26 cellular contexts compared by ENCODE assay signal in genomic region chr16:82322177-82322576, GRCh38.
"Had no signal": no experiment of that assay in that cellular context is flagged by ENCODE, and none has a peak within 500 bp of the region (broad histone marks: within the 10 kb centered on the region; RNA-seq: fewer than 3 reads in every experiment).

No MANE protein-coding gene starts in this region.

- H3K4me3 ChIP-seq: heart right ventricle, left lung, mucosa of descending colon, neural progenitor cell, right atrium auricular region, sigmoid colon, spleen, suprapubic skin, transverse colon had no signal

- H3K27ac ChIP-seq: epithelial cell of prostate, foreskin keratinocyte, heart right ventricle, left lung, neural progenitor cell, parathyroid adenoma, right atrium auricular region, sigmoid colon, spleen, suprapubic skin, transverse colon had no signal

- H3K27me3 Mint-ChIP-seq: progenitor cell of endocrine pancreas had no signal

- H3K27ac Mint-ChIP-seq: effector memory CD8-positive, alpha-beta T cell; mesothelial cell of epicardium; naive B cell; nephron; neural progenitor cell; progenitor cell of endocrine pancreas; stimulated activated naive CD8-positive, alpha-beta T cell treated with anti-CD3 and anti-CD28 coated beads, Interleukin-15, amount 100 ng/mL, for 72 hours had no signal

- H2AFZ ChIP-seq: neural progenitor cell, parathyroid adenoma had no signal

- H3K4me3 Mint-ChIP-seq: effector memory CD8-positive, alpha-beta T cell; mesothelial cell of epicardium; naive B cell; nephron; neural progenitor cell; stimulated activated naive CD8-positive, alpha-beta T cell treated with anti-CD3 and anti-CD28 coated beads, Interleukin-15, amount 100 ng/mL, for 72 hours had no signal

- H3K27me3 ChIP-seq: heart right ventricle, left lung, neural progenitor cell, right atrium auricular region, sigmoid colon, suprapubic skin, transverse colon had no signal

- DNase-seq: cerebellar nuclear complex; cortex of kidney; effector memory CD8-positive, alpha-beta T cell; foreskin keratinocyte; glutamatergic neuron; heart right ventricle; hippocampal formation; left cardiac atrium; left lung; mesenchymal stem cell; mucosa of descending colon; naive B cell; sigmoid colon; spleen; stimulated activated naive CD4-positive, alpha-beta T cell; stimulated activated naive CD8-positive, alpha-beta T cell treated with anti-CD3 and anti-CD28 coated beads, Interleukin-15, amount 100 ng/mL, for 72 hours; transverse colon had no signal

- H3K9ac ChIP-seq: neural progenitor cell, parathyroid adenoma had no signal

- H3K4me1 Mint-ChIP-seq: mesothelial cell of epicardium; naive B cell; nephron; neural progenitor cell; stimulated activated naive CD8-positive, alpha-beta T cell treated with anti-CD3 and anti-CD28 coated beads, Interleukin-15, amount 100 ng/mL, for 72 hours had no signal

- H3K4me1 ChIP-seq: foreskin keratinocyte, left lung, neural progenitor cell, parathyroid adenoma, spleen, suprapubic skin, transverse colon had no signal

- ATAC-seq: effector memory CD8-positive, alpha-beta T cell; esophagus mucosa; foreskin keratinocyte; heart right ventricle; left cardiac atrium; left lung; mucosa of descending colon; stimulated activated naive CD8-positive, alpha-beta T cell treated with anti-CD3 and anti-CD28 coated beads, Interleukin-15, amount 100 ng/mL, for 72 hours had no signal

- H3K36me3 ChIP-seq: heart right ventricle, left lung, neural progenitor cell, right atrium auricular region, sigmoid colon, spleen, suprapubic skin, transverse colon had no signal

- H3K79me2 ChIP-seq: parathyroid adenoma had no signal

- H3K4me2 ChIP-seq: neural progenitor cell had no signal

- H3K36me3 Mint-ChIP-seq: mesothelial cell of epicardium had no signal
